16 cellular contexts compared by ENCODE assay signal in genomic region chr6:131946404-131946991, GRCh38. TPM values are rescaled to one million over a fixed set of nuclear protein-coding genes. Genes with fewer than 3 reads are reported as not detected.
A peak's percentile ranks its signal among the peaks of the same experiment; 100 is the strongest.
DNase-seq lines count a peak whose midpoint lies in the region; ATAC-seq and TF ChIP-seq lines count a peak whose summit lies in the region.
"Had no signal": no experiment of that assay in that cellular context is flagged by ENCODE, and none has a peak within 500 bp of the region (broad histone marks: within the 10 kb centered on the region; RNA-seq: fewer than 3 reads in every experiment).

No MANE protein-coding gene starts in this region.

- H3K36me3 ChIP-seq in HUES64 (ENCODE audit: insufficient read depth, low read length), result peaks cover 34% of the 10 kb centered on the region
- peaks cover 2% of the 10 kb centered on the region for H3K36me3 ChIP-seq in kidney epithelial cell (ENCODE audit: control insufficient read depth, insufficient read depth, low read length)
- H3K36me3 ChIP-seq: colonic mucosa, Peyer's patch had no signal

- intact Hi-C loops in cardiac septum (cut with DNase I), result loop anchor here (5.0 kb wide), 1 partner anchor 196 kb away; no protein-coding TSS in a partner anchor

- H3K4me1 ChIP-seq in HUES64 (ENCODE audit: insufficient read depth, low read length), result peaks cover 26% of the 10 kb centered on the region
- H3K4me1 ChIP-seq: colonic mucosa, Peyer's patch had no signal

- H3K27ac ChIP-seq in 22Rv1 (peak overlapping the region; percentile 12; the same call in 1 of the 2 replicates), HUES64 (ENCODE audit: low read depth, low read length) (peak overlapping the region; percentile 51; the same call in 1 of the 2 replicates)
- H3K27ac ChIP-seq: colonic mucosa had no signal

- H3K27me3 ChIP-seq in HUES64 (ENCODE audit: insufficient read depth, low read length), result no peaks in the 10 kb centered on the region
- no peaks in the 10 kb centered on the region for H3K27me3 ChIP-seq in kidney epithelial cell (ENCODE audit: control insufficient read depth, insufficient read depth, low read length)
- H3K27me3 ChIP-seq: colonic mucosa, Peyer's patch, upper lobe of left lung had no signal

- 90% methylated on average over 5 of the region's 5 CpGs for whole genome bisulfite sequencing in HUES64

- H3K4me3 ChIP-seq in HUES64 (ENCODE audit: low read length) (no peak overlapping the region), cardiac fibroblast (replicated peaks in 1 of 2; ENCODE audit: low read depth in 2 of 2, low read length in 2 of 2) (peak overlapping the region in 1 of 2 donors; percentile 13), kidney epithelial cell (ENCODE audit: low read depth, low read length) (no peak overlapping the region)
- H3K4me3 ChIP-seq: colonic mucosa, Peyer's patch, upper lobe of left lung had no signal

- no peak for ATAC-seq in HG02938 (IDR thresholded peaks at IDR 0.05; ENCODE audit: unreplicated experiment)
- ATAC-seq: activated CD8-positive, alpha-beta T cell treated with anti-CD3 and anti-CD28 coated beads, Interleukin-2, amount 10 ng/mL, durations not matched to agents 7 days and 5 days; heart left ventricle had no signal

- TF ChIP-seq CTCF in 22Rv1 (IDR thresholded peaks at IDR 0.05) (no peak), cardiac fibroblast (IDR thresholded peaks at IDR 0.05; ENCODE audit: low read depth, low read length) (no peak), kidney epithelial cell (IDR thresholded peaks at IDR 0.05; ENCODE audit: insufficient read depth, low read length, poor library complexity, severe bottlenecking) (no peak)

- H3K9ac ChIP-seq in HUES64 (ENCODE audit: low read depth, low read length), result no peak overlapping the region

- DNase-seq in cardiac fibroblast (ENCODE audit: low read depth in 2 of 2), result peak; percentile 81 to 86
- peak; percentile 7 for DNase-seq in kidney epithelial cell (ENCODE audit: low read depth)
- no peak for DNase-seq in cardiac septum (ENCODE audit: low spot score)
- DNase-seq in iPS-NIHi7 (ENCODE audit: extremely low spot score), result no peak
- DNase-seq in OCI-M2 (lab: John Stamatoyannopoulos, UW; ENCODE audit: unreplicated experiment), result no peak
- DNase-seq: activated CD8-positive, alpha-beta T cell treated with anti-CD3 and anti-CD28 coated beads, Interleukin-2, amount 10 ng/mL, durations not matched to agents 7 days and 5 days; activated naive CD4-positive, alpha-beta T cell; colonic mucosa; heart left ventricle; MV-4-11; NCI-H446; Peyer's patch; upper lobe of left lung had no signal

- no peaks in the 10 kb centered on the region for H3K9me3 ChIP-seq in HUES64 (ENCODE audit: insufficient read depth, low read depth, low read length)
- H3K9me3 ChIP-seq: colonic mucosa, heart left ventricle, Peyer's patch, upper lobe of left lung had no signal

RNA-seq across cellular contexts. Expression of gene CCN2, which starts 4.7 kb away (rescaled TPM):
- polyA plus RNA-seq in HUES64 (2013, experiment 1 of 2), result 58.0 TPM
- polyA plus RNA-seq in HUES64 (2013, experiment 2 of 2), result 66.7 TPM
- total RNA-seq in kidney epithelial cell (172 and 194 TPM in 2 replicates), cardiac septum (76.5 TPM)
- total RNA-seq: activated CD8-positive, alpha-beta T cell treated with anti-CD3 and anti-CD28 coated beads, Interleukin-2, amount 10 ng/mL, durations not matched to agents 7 days and 5 days had no signal

Comparison
In these comparisons a context has a peak if more than half of its experiments do, and no peak if none do; other contexts are left out.
1. DNase-seq: peak in cardiac fibroblast (2 of 2) and kidney epithelial cell (single experiment); none in cardiac septum (single experiment), iPS-NIHi7 (single experiment) and OCI-M2 (single experiment).